1 cellular context compared by ENCODE assay signal in genomic region chr7:98137826-98138151, GRCh38.
A peak's percentile ranks its signal among the peaks of the same experiment; 100 is the strongest.
TF ChIP-seq lines count a peak whose summit lies in the region.

No MANE protein-coding gene starts in this region.

TF ChIP-seq in GM12878, 131 proteins besides CTCF, POLR2A, EP300 and RAD21 (continued from another document):
- TF ChIP-seq SKIL (IDR thresholded peaks at IDR 0.05; ENCODE audit: low read depth, poor library complexity, severe bottlenecking) (peak; percentile 50), MTA2 (IDR thresholded peaks at IDR 0.05; ENCODE audit: low read depth) (peak; percentile 63), MEF2A (IDR thresholded peaks at IDR 0.05; ENCODE audit: insufficient read depth, low read depth, low read length) (peak; percentile 57; the same call in 1 of the 2 replicates), SIN3A (IDR thresholded peaks at IDR 0.05; ENCODE audit: low read depth, low read length) (no peak), ZBTB33 (IDR thresholded peaks at IDR 0.05) (no peak), GABPA (IDR thresholded peaks at IDR 0.05; ENCODE audit: low read depth) (peak; percentile 36; the same call in 1 of the 2 replicates), EGR1 (IDR thresholded peaks at IDR 0.05; ENCODE audit: borderline replicate concordance in 1 of 2, low read depth in 2 of 2, low read length in 2 of 2) (no peak), ATF2 (IDR thresholded peaks at IDR 0.05; ENCODE audit: low read length) (peak; percentile 90), IKZF2 (IDR thresholded peaks at IDR 0.05) (peak; percentile 79 to 80), BHLHE40 (IDR thresholded peaks at IDR 0.05; ENCODE audit: borderline replicate concordance in 1 of 2, low read depth in 2 of 2, low read length in 1 of 2) (no peak), PAX5 (IDR thresholded peaks at IDR 0.05; ENCODE audit: borderline replicate concordance, low read depth, low read length) (peak; percentile 90), ZBED1 (IDR thresholded peaks at IDR 0.05; ENCODE audit: borderline replicate concordance) (peak; percentile 48; the same call in 1 of the 2 replicates), PML (IDR thresholded peaks at IDR 0.05; ENCODE audit: low read length) (peak; percentile 71; the same call in 1 of the 2 replicates), TCF12 (IDR thresholded peaks at IDR 0.05; ENCODE audit: low read depth, low read length) (0 out of 2 replicates have a peak, but pooled peaks have one; percentile 8), TBL1XR1 (IDR thresholded peaks at IDR 0.05; ENCODE audit: low read depth, low read length) (peak; percentile 83), DPF2 (IDR thresholded peaks at IDR 0.05) (0 out of 2 replicates have a peak, but pooled peaks have one; percentile 25), NBN (IDR thresholded peaks at IDR 0.05) (0 out of 2 replicates have a peak, but pooled peaks have one; percentile 22), BACH1 (IDR thresholded peaks at IDR 0.05; ENCODE audit: borderline replicate concordance) (no peak), ZNF217 (IDR thresholded peaks at IDR 0.05) (no peak), NR2C2 (IDR thresholded peaks at IDR 0.05; ENCODE audit: borderline replicate concordance, control insufficient read depth, insufficient read length, low read depth) (no peak), CREM (IDR thresholded peaks at IDR 0.05; ENCODE audit: low read depth) (peak; percentile 62; the same call in 1 of the 2 replicates), MYC (IDR thresholded peaks at IDR 0.05; ENCODE audit: insufficient read depth, insufficient read length, insufficient replicate concordance, low read length, severe bottlenecking) (no peak), STAT1 (conservative IDR thresholded peaks at IDR 0.05) (no peak), MYB (IDR thresholded peaks at IDR 0.05; ENCODE audit: borderline replicate concordance, low read depth, low read length) (no peak), IKZF1 (conservative IDR thresholded peaks at IDR 0.05) (peak; percentile 69), JUNB (IDR thresholded peaks at IDR 0.05) (0 out of 2 replicates have a peak, but pooled peaks have one; percentile 38), SMC3 (IDR thresholded peaks at IDR 0.05; ENCODE audit: borderline replicate concordance, low read length) (no peak), NFIC (IDR thresholded peaks at IDR 0.05; ENCODE audit: low read depth, low read length) (peak; percentile 93), ETV6 (conservative IDR thresholded peaks at IDR 0.05 in 1 of 2, IDR thresholded peaks at IDR 0.05 in 1 of 2; ENCODE audit: borderline replicate concordance in 1 of 2, low read depth in 1 of 2) (peak in 1 of 2 experiments; percentile 89; a peak in 2 of 4 replicates), BCL11A (IDR thresholded peaks at IDR 0.05; ENCODE audit: low read depth, low read length) (peak; percentile 64; the same call in 1 of the 2 replicates), RCOR1 (conservative IDR thresholded peaks at IDR 0.05; ENCODE audit: low read depth, low read length) (peak; percentile 54; the same call in 1 of the 2 replicates), YBX1 (IDR thresholded peaks at IDR 0.05) (no peak), RUNX3 (IDR thresholded peaks at IDR 0.05; ENCODE audit: low read length) (peak; percentile 99), CEBPB (IDR thresholded peaks at IDR 0.05; ENCODE audit: borderline replicate concordance in 1 of 2, low read depth in 2 of 2, low read length in 2 of 2) (peak in 1 of 2 experiments; percentile 76; a peak in 1 of 4 replicates), TCF3 (IDR thresholded peaks at IDR 0.05; ENCODE audit: borderline replicate concordance, insufficient read depth, low read depth, low read length) (peak; percentile 58; the same call in 1 of the 2 replicates), ZNF274 (IDR thresholded peaks at IDR 0.05; ENCODE audit: insufficient read depth, insufficient read length) (no peak), NR2F1 (conservative IDR thresholded peaks at IDR 0.05) (peak; percentile 45; the same call in 1 of the 2 replicates), ATF7 (IDR thresholded peaks at IDR 0.05; ENCODE audit: low read depth) (peak; percentile 26; the same call in 1 of the 2 replicates), CBFB (IDR thresholded peaks at IDR 0.05; ENCODE audit: low read depth) (peak; percentile 90), CBX5 (IDR thresholded peaks at IDR 0.05; ENCODE audit: low read depth) (0 out of 2 replicates have a peak, but pooled peaks have one; percentile 58), SPI1 (IDR thresholded peaks at IDR 0.05; ENCODE audit: borderline replicate concordance, insufficient read depth, low read depth, low read length) (peak; percentile 22; the same call in 1 of the 2 replicates), PBX3 (IDR thresholded peaks at IDR 0.05; ENCODE audit: insufficient replicate concordance, low read depth, low read length) (no peak), MTA3 (IDR thresholded peaks at IDR 0.05; ENCODE audit: borderline replicate concordance, low read length) (peak; percentile 90; the same call in 1 of the 2 replicates), ZNF687 (IDR thresholded peaks at IDR 0.05) (no peak), BMI1 (IDR thresholded peaks at IDR 0.05; ENCODE audit: borderline replicate concordance) (no peak), HDGF (IDR thresholded peaks at IDR 0.05) (no peak), IRF4 (IDR thresholded peaks at IDR 0.05; ENCODE audit: low read depth, low read length) (peak; percentile 71), FOXM1 (IDR thresholded peaks at IDR 0.05; ENCODE audit: low read depth, low read length) (peak; percentile 78; the same call in 1 of the 2 replicates), EED (IDR thresholded peaks at IDR 0.05; ENCODE audit: low read depth) (peak; percentile 84), MLLT1 (IDR thresholded peaks at IDR 0.05) (peak; percentile 78), CHD4 (IDR thresholded peaks at IDR 0.05) (no peak), BCLAF1 (IDR thresholded peaks at IDR 0.05) (no peak)
